Comparison of ENCODE assay signal across 1 cellular context in the genomic region with DNA sequence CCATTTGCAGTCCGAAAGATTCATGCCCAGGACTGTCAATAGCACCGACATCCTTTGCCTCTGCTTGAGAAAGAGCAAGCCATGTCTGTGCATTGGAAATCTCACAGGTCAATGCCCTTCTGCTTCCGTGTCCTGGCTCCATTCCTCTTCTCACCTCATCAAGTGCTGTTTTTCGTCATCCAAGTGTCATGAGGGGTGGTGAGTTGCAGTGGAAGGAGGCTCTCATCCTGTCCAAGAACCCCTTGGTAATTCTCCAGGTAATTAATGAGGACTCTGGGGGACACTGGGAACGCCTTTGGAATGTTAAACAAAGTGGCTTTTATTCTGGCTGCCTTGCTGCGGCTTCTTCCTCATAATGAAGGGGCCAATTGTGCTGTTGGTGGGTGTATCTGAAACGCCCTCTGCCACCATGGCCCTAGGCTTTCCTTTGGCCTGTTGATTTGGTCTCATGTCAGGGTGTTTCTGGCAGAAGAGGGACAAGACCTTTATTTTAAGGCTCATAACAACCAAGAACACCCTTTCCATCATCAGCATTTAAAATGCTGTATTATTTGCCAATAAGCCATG.
TF ChIP-seq lines count a peak whose summit lies in the region.

No MANE protein-coding gene starts in this region.

TF ChIP-seq in K562, 482 proteins besides CTCF, POLR2A, EP300 and RAD21:
- TF ChIP-seq CREM (IDR thresholded peaks at IDR 0.05; ENCODE audit: low read depth), result no peak
